In the genomic region with DNA sequence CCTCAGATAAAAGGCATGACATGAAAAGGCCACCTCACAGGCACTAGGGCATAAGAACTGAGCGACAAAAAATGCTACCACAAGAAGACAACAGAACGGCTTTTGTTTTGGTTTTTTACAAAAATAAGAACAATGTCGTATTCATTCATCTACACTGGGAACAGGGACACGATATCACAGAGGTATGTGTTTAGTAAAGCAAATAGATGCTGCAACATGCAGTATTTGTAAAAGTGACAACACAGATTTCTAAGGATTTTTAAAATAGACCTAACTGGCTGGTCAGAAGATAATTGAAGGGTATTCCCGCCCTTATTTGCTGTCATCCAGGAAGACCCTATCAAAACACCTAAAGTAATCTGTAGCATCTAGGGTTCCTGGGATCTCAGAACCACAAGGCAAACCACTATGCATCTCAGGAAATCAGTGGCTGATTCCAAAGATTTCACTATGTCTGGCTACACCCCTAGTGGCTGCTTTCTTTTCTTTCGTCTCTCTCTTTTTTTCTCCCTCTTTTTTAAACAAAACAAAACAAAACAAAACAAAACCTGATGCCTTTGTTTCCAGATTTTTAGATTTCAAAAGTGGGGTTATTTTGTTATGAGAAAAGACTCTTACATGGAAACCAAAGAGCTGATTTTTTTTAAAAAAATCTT, we compare ENCODE assay signal across 27 cellular contexts.
DNase-seq lines count a peak whose midpoint lies in the region; ATAC-seq and TF ChIP-seq lines count a peak whose summit lies in the region.
"Had no signal": no experiment of that assay in that cellular context is flagged by ENCODE, and none has a peak within 500 bp of the region (broad histone marks: within the 10 kb centered on the region; RNA-seq: fewer than 3 reads in every experiment).

No MANE protein-coding gene starts in this region.

- peak; percentile 7 for TF ChIP-seq CTCF in AG09309 (IDR thresholded peaks at IDR 0.05; ENCODE audit: control insufficient read depth, insufficient read depth, low read depth, low read length, missing control alignments)
- peak; percentile 34 for TF ChIP-seq CTCF in HFFc6 (IDR thresholded peaks at IDR 0.05)
- peak; percentile 32 for TF ChIP-seq CTCF in brain microvascular endothelial cell (IDR thresholded peaks at IDR 0.05; ENCODE audit: low read depth, low read length, missing control alignments)
- TF ChIP-seq CTCF in neural progenitor cell (IDR thresholded peaks at IDR 0.05) = peak; percentile 42

- peaks cover under 1% of the 10 kb centered on the region; the same call in 1 of the 2 replicates for H3K36me3 Mint-ChIP-seq in HFFc6 (ENCODE audit: low read depth)
- peaks cover 4% of the 10 kb centered on the region for H3K36me3 Mint-ChIP-seq in neural progenitor cell
- H3K36me3 Mint-ChIP-seq: activated naive CD8-positive, alpha-beta T cell had no signal

- peak overlapping the region; percentile 27 for H2AFZ ChIP-seq in neural progenitor cell (replicated peaks)

- ATAC-seq in GM18870 (IDR thresholded peaks at IDR 0.05; ENCODE audit: unreplicated experiment) = no peak
- no peak for ATAC-seq in HG03354 (IDR thresholded peaks at IDR 0.05; ENCODE audit: poor library complexity, severe bottlenecking, unreplicated experiment)
- no peak for ATAC-seq in GM21528 (IDR thresholded peaks at IDR 0.05; ENCODE audit: low FRiP score, unreplicated experiment)
- ATAC-seq: A549; gastroesophageal sphincter; stimulated activated naive CD8-positive, alpha-beta T cell treated with anti-CD3 and anti-CD28 coated beads, Interleukin-15, Interleukin-2, amounts not matched to agents 100 U/mL and 50 U/mL, for 24 hours had no signal

- H4K20me1 ChIP-seq in neural progenitor cell (ENCODE audit: low read depth) = no peaks in the 10 kb centered on the region

- H3K4me1 Mint-ChIP-seq in HFFc6 (ENCODE audit: low read depth) (no peaks in the 10 kb centered on the region), neural progenitor cell (peaks cover 16% of the 10 kb centered on the region)

- no peaks in the 10 kb centered on the region for H3K9me3 ChIP-seq in neural progenitor cell (ENCODE audit: low read depth)
- H3K9me3 ChIP-seq: A549, ascending aorta, gastroesophageal sphincter, prostate gland, tibial nerve had no signal

- H3K9me3 Mint-ChIP-seq in HFFc6 = peaks cover under 1% of the 10 kb centered on the region
- peaks cover 7% of the 10 kb centered on the region for H3K9me3 Mint-ChIP-seq in neural progenitor cell

- H3K4me3 Mint-ChIP-seq in HFFc6 = no peak overlapping the region
- H3K4me3 Mint-ChIP-seq in neural progenitor cell = no peak overlapping the region
- H3K4me3 Mint-ChIP-seq: activated naive CD8-positive, alpha-beta T cell had no signal

- peaks cover 14% of the 10 kb centered on the region for H3F3A ChIP-seq in neural progenitor cell (ENCODE audit: low read depth)

- no peaks in the 10 kb centered on the region for H3K79me2 ChIP-seq in neural progenitor cell (ENCODE audit: low read depth)

- H3K27me3 ChIP-seq in brain microvascular endothelial cell (replicated peaks) = no peaks in the 10 kb centered on the region
- no peaks in the 10 kb centered on the region for H3K27me3 ChIP-seq in neural progenitor cell
- H3K27me3 ChIP-seq: ascending aorta, gastroesophageal sphincter, tibial nerve had no signal

- in situ Hi-C loops in brain microvascular endothelial cell (cut with HindIII; ENCODE audit: low pct_ligation_motif_present, low sequenced_read_pairs) = no loop called here

- H3K27me3 Mint-ChIP-seq in HFFc6 (ENCODE audit: insufficient read depth) (no peaks in the 10 kb centered on the region; the same call in 1 of the 2 replicates), neural progenitor cell (ENCODE audit: insufficient read depth, low read depth) (peaks cover 7% of the 10 kb centered on the region)
- H3K27me3 Mint-ChIP-seq: activated naive CD8-positive, alpha-beta T cell had no signal

- H3K9ac ChIP-seq in neural progenitor cell = no peak overlapping the region

- H3K4me3 ChIP-seq in AG09309 (ENCODE audit: control insufficient read depth, low read depth, low read length) (no peak overlapping the region), brain microvascular endothelial cell (ENCODE audit: low read depth, low read length) (no peak overlapping the region), neural progenitor cell (no peak overlapping the region)
- H3K4me3 ChIP-seq: A549, ascending aorta, gastroesophageal sphincter, prostate gland, smooth muscle cell, tibial nerve had no signal

- H3K4me1 ChIP-seq in neural progenitor cell = peaks cover 41% of the 10 kb centered on the region
- H3K4me1 ChIP-seq: A549, ascending aorta, gastroesophageal sphincter, tibial nerve had no signal

- H3K27ac Mint-ChIP-seq in HFFc6 (no peak overlapping the region), neural progenitor cell (no peak overlapping the region)
- H3K27ac Mint-ChIP-seq: activated naive CD8-positive, alpha-beta T cell had no signal

- no peak overlapping the region for H3K4me2 ChIP-seq in neural progenitor cell
- H3K4me2 ChIP-seq: A549, smooth muscle cell had no signal

- DNase-seq in AG09309 (ENCODE audit: low read depth) (no peak), HFFc6 (no peak), brain microvascular endothelial cell (no peak), neural progenitor cell (ENCODE audit: low spot score) (no peak), NCI-H2081 (lab: John Stamatoyannopoulos, UW) (no peak)
- DNase-seq: C1 segment of cervical spinal cord; Calu3; EL; islet precursor cell; NCI-H1092 treated with DMSO at 0.1 percent for 48 hours; NCI-H2029; NCI-H226; NCI-H748 treated with DMSO at 0.1 percent for 48 hours; SIG-M5; stimulated activated naive CD8-positive, alpha-beta T cell treated with anti-CD3 and anti-CD28 coated beads, Interleukin-15, Interleukin-2, amounts not matched to agents 100 U/mL and 50 U/mL, for 24 hours; T-helper 2 cell; WERI-Rb-1 had no signal

- H3K27ac ChIP-seq in brain microvascular endothelial cell = no peak overlapping the region
- H3K27ac ChIP-seq in neural progenitor cell = no peak overlapping the region
- H3K27ac ChIP-seq: A549, ascending aorta, gastroesophageal sphincter, prostate gland, tibial nerve, WERI-Rb-1 had no signal

- peaks cover 7% of the 10 kb centered on the region for H3K36me3 ChIP-seq in brain microvascular endothelial cell (replicated peaks)
- H3K36me3 ChIP-seq in neural progenitor cell = no peaks in the 10 kb centered on the region
- H3K36me3 ChIP-seq: ascending aorta, prostate gland, tibial nerve had no signal
